Comparison of ENCODE assay signal across 9 cellular contexts in genomic region chr14:92659765-92660561, GRCh38.
DNase-seq lines count a peak whose midpoint lies in the region; ATAC-seq, FAIRE-seq and TF ChIP-seq lines count a peak whose summit lies in the region.
"Had no signal": no experiment of that assay in that cellular context is flagged by ENCODE, and none has a peak within 500 bp of the region (broad histone marks: within the 10 kb centered on the region; RNA-seq: fewer than 3 reads in every experiment).

No MANE protein-coding gene starts in this region.

- peak overlapping the region; percentile 10 to 87 (median 70) for H3K27ac ChIP-seq in esophagus squamous epithelium

- H3K4me1 ChIP-seq in esophagus squamous epithelium, result peaks cover 0 to 36% (median 4%) of the 10 kb centered on the region in 3 donors

- DNase-seq in GM12892 (ENCODE audit: insufficient read length) (no peak), SKM-1 (lab: John Stamatoyannopoulos, UW; ENCODE audit: unreplicated experiment) (peak; percentile 75), esophagus squamous epithelium (lab: John Stamatoyannopoulos, UW) (no peak), posterior vena cava (ENCODE audit: low spot score) (peak; percentile 60), T-helper 1 cell (no peak), AG08395 (ENCODE audit: low spot score) (no peak), NCI-H1930 (lab: John Stamatoyannopoulos, UW) (no peak)

- no peak for ATAC-seq in HG03565 (IDR thresholded peaks at IDR 0.05; ENCODE audit: unreplicated experiment)
- ATAC-seq: SK-N-SH treated with all-trans-retinoic acid at 6 μM for 48 hours had no signal

- intact Hi-C loops in esophagus squamous epithelium (cut with DNase I), result no loop called here
- intact Hi-C loops in posterior vena cava (cut with DNase I), result loop anchor here in 1 of 2 donors (1.0 kb wide), 1 partner anchor 31 kb away; no protein-coding TSS in a partner anchor

- H3K36me3 ChIP-seq in esophagus squamous epithelium, result peaks cover 0 to 40% (median 0%) of the 10 kb centered on the region in 3 donors

- H3K9me3 ChIP-seq in esophagus squamous epithelium, result no peaks in the 10 kb centered on the region

- no peak for TF ChIP-seq CTCF in esophagus squamous epithelium (IDR thresholded peaks at IDR 0.05)

- H3K27me3 ChIP-seq in esophagus squamous epithelium, result no peaks in the 10 kb centered on the region

- 61 to 70% methylated on average over 8 of the region's 11 CpGs for WGBS in esophagus squamous epithelium, 2 donors

- TF ChIP-seq POLR2A in GM12892 (IDR thresholded peaks at IDR 0.05; ENCODE audit: low read depth, low read length) (0 out of 2 replicates have a peak, but pooled peaks have one; percentile 20), esophagus squamous epithelium (IDR thresholded peaks at IDR 0.05) (no peak)

- peak; percentile 79 for FAIRE-seq in GM12892 (lab: Jason Lieb, UNC)

- no peak overlapping the region for H3K4me3 ChIP-seq in esophagus squamous epithelium

Comparison
In these comparisons a context has a peak if more than half of its experiments do, and no peak if none do; other contexts are left out.
1. DNase-seq: peak in SKM-1 (single experiment) and posterior vena cava (single experiment); none in GM12892 (single experiment), esophagus squamous epithelium (single experiment), T-helper 1 cell (0 of 5), AG08395 (single experiment) and NCI-H1930 (0 of 2).